ENCODE assay signal across 24 cellular contexts in genomic region chr10:93220315-93221170, GRCh38.
"Had no signal": no experiment of that assay in that cellular context is flagged by ENCODE, and none has a peak within 500 bp of the region (broad histone marks: within the 10 kb centered on the region; RNA-seq: fewer than 3 reads in every experiment).

No MANE protein-coding gene starts in this region.

- ATAC-seq: activated T-cell treated with anti-CD3 and anti-CD28 coated beads, Interleukin-2, amount 50 U/mL, for 72 hours; left ventricle myocardium superior; naive thymus-derived CD4-positive, alpha-beta T cell; psoas muscle; sciatic nerve had no signal

- H3K27ac Mint-ChIP-seq: activated naive CD4-positive, alpha-beta T cell treated with anti-CD3 and anti-CD28 coated beads, Interleukin-2, amount 50 U/mL, for 24 hours; activated T-cell treated with anti-CD3 and anti-CD28 coated beads, Interleukin-2, amount 50 U/mL, for 72 hours; memory B cell; naive thymus-derived CD4-positive, alpha-beta T cell had no signal

- H3K27me3 ChIP-seq: ascending aorta, colonic mucosa, ovary, tibial artery, uterus had no signal

- H3K27ac ChIP-seq: ascending aorta, colonic mucosa, ovary, psoas muscle, tibial artery, uterus had no signal

- H3K4me3 ChIP-seq: ascending aorta, colonic mucosa, ovary, psoas muscle, tibial artery, uterus had no signal

- H3K36me3 ChIP-seq: ascending aorta, colonic mucosa, ovary, tibial artery, uterus had no signal

- DNase-seq: activated CD4-positive, CD25-positive, alpha-beta regulatory T cell treated with anti-CD3 and anti-CD28 coated beads, Interleukin-2, amount 50 U/mL, for 72 hours; activated CD8-positive, alpha-beta memory T cell treated with anti-CD3 and anti-CD28 coated beads for 24 hours; activated CD8-positive, alpha-beta memory T cell treated with anti-CD3 and anti-CD28 coated beads, Interleukin-2, amount 50 U/mL, for 48 hours; activated effector memory CD4-positive, alpha-beta T cell treated with anti-CD3 and anti-CD28 coated beads, Interleukin-2, amount 50 U/mL, for 16 hours; activated T-cell treated with anti-CD3 and anti-CD28 coated beads, Interleukin-2, amount 50 U/mL, for 72 hours; colonic mucosa; foreskin melanocyte; glutamatergic neuron; hippocampal formation; kidney glomerular epithelial cell; left ventricle myocardium superior; naive thymus-derived CD4-positive, alpha-beta T cell; ovary; psoas muscle; stimulated activated naive CD4-positive, alpha-beta T cell; T-helper 1 cell; T1000; tibial artery; uterus had no signal

- H3K9me3 ChIP-seq: ascending aorta, colonic mucosa, ovary, uterus had no signal

- H3K9me3 Mint-ChIP-seq: activated naive CD4-positive, alpha-beta T cell treated with anti-CD3 and anti-CD28 coated beads, Interleukin-2, amount 50 U/mL, for 24 hours; activated T-cell treated with anti-CD3 and anti-CD28 coated beads, Interleukin-2, amount 50 U/mL, for 72 hours; central memory CD8-positive, alpha-beta T cell had no signal

- H3K36me3 Mint-ChIP-seq: activated naive CD4-positive, alpha-beta T cell treated with anti-CD3 and anti-CD28 coated beads, Interleukin-2, amount 50 U/mL, for 24 hours; memory B cell; naive thymus-derived CD4-positive, alpha-beta T cell had no signal

- H3K4me1 ChIP-seq: ascending aorta, colonic mucosa, psoas muscle, tibial artery, uterus had no signal

- H3K4me3 Mint-ChIP-seq: activated naive CD4-positive, alpha-beta T cell treated with anti-CD3 and anti-CD28 coated beads, Interleukin-2, amount 50 U/mL, for 24 hours; activated T-cell treated with anti-CD3 and anti-CD28 coated beads, Interleukin-2, amount 50 U/mL, for 72 hours; central memory CD8-positive, alpha-beta T cell; memory B cell; naive thymus-derived CD4-positive, alpha-beta T cell had no signal

- H3K27me3 Mint-ChIP-seq: activated naive CD4-positive, alpha-beta T cell treated with anti-CD3 and anti-CD28 coated beads, Interleukin-2, amount 50 U/mL, for 24 hours had no signal

- H3K4me1 Mint-ChIP-seq: activated naive CD4-positive, alpha-beta T cell treated with anti-CD3 and anti-CD28 coated beads, Interleukin-2, amount 50 U/mL, for 24 hours; central memory CD8-positive, alpha-beta T cell; memory B cell; naive thymus-derived CD4-positive, alpha-beta T cell had no signal
